In the genomic region with DNA sequence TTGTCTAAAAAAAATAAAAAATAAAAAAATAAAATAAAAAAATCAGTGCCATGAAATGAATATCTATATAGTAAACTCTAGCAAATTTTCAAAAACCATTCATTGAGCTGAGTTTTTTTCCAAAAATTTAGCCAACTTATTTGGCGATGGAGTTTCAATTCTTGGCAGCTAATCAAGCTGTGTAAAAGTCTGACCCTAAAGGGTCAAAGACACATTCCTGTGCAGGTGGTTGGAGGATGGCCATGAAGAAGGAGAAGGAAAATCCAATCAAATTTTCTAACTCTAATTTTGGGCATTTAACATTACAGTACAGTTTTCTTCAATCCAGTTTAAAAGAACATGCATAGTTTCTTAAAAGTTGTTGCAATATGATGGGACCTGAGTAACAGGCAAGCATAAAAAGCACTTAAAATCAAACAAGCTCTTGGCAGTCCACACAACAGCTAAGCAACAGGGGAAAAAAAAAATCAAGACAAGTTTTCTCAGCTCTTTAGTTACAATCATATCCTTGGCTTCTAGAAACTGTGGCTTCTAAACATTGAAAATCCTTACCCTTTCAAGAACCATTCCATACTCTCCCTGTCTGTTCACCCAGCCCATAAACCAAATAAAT, we compare ENCODE assay signal across 19 cellular contexts. TPM values are rescaled to one million over a fixed set of nuclear protein-coding genes. Genes with fewer than 3 reads are reported as not detected.
DNase-seq lines count a peak whose midpoint lies in the region; ATAC-seq and TF ChIP-seq lines count a peak whose summit lies in the region.
"Had no signal": no experiment of that assay in that cellular context is flagged by ENCODE, and none has a peak within 500 bp of the region (broad histone marks: within the 10 kb centered on the region; RNA-seq: fewer than 3 reads in every experiment).

No MANE protein-coding gene starts in this region.

- no peaks in the 10 kb centered on the region for H3K9me3 Mint-ChIP-seq in nephron
- H3K9me3 Mint-ChIP-seq: CD8-positive, alpha-beta memory T cell had no signal

- H3K4me1 Mint-ChIP-seq in nephron = peaks cover 32% of the 10 kb centered on the region

- intact Hi-C loops in left ventricle myocardium superior (cut with micrococcal nuclease) (no loop called here), Right ventricle myocardium superior (cut with DNase I) (no loop called here), uterus (cut with DNase I; ENCODE audit: low total_unique reads) (no loop called here)

- H3K4me3 ChIP-seq in fibroblast of the aortic adventitia (ENCODE audit: low read depth, low read length) (no peak overlapping the region), uterus (no peak overlapping the region)

- H3K27ac Mint-ChIP-seq in nephron = peak overlapping the region in 2 of 3 experiments; percentile 28 to 36

- no peaks in the 10 kb centered on the region for H3K36me3 ChIP-seq in uterus

- no peaks in the 10 kb centered on the region for H3K27me3 ChIP-seq in uterus

- no peak for DNase-seq in left ventricle myocardium superior
- no peak for DNase-seq in Right ventricle myocardium superior
- DNase-seq in fibroblast of the aortic adventitia (ENCODE audit: low read depth) = peak; percentile 59
- DNase-seq in uterus = no peak
- no peak for DNase-seq in amygdala (lab: John Stamatoyannopoulos, UW)
- DNase-seq in activated T-cell treated with anti-CD3 and anti-CD28 coated beads for 4 hours = no peak
- DNase-seq: C1 segment of cervical spinal cord; CD8-positive, alpha-beta memory T cell; DMS53; GDM1; Kasumi-1; NCI-H1694 treated with DMSO at 0.1 percent for 48 hours; NCI-H2081 treated with DMSO at 0.1 percent for 48 hours; NCI-H2171 treated with DMSO at 0.1 percent for 48 hours; NCI-H446; NCI-H526 treated with DMSO at 0.1 percent for 48 hours had no signal

- ATAC-seq in left ventricle myocardium superior (peak; percentile 26), Right ventricle myocardium superior (ENCODE audit: poor library complexity) (no peak), GM18861 (IDR thresholded peaks at IDR 0.05; ENCODE audit: unreplicated experiment) (no peak)

- no peak for TF ChIP-seq POLR2A in uterus (IDR thresholded peaks at IDR 0.05)

- H3K27ac ChIP-seq in uterus = peak overlapping the region; percentile 49
- H3K27ac ChIP-seq: 22Rv1 had no signal

- H3K9me3 ChIP-seq in uterus = no peaks in the 10 kb centered on the region

- no peaks in the 10 kb centered on the region for H3K4me1 ChIP-seq in uterus

- H3K27me3 Mint-ChIP-seq in nephron (ENCODE audit: low read depth) = no peaks in the 10 kb centered on the region

- TF ChIP-seq CTCF in fibroblast of the aortic adventitia (IDR thresholded peaks at IDR 0.05; ENCODE audit: insufficient read depth, low read length) (no peak), nephron (IDR thresholded peaks at IDR 0.05; ENCODE audit: unreplicated experiment in 3 of 3) (no peak), uterus (IDR thresholded peaks at IDR 0.05) (no peak)

- H3K36me3 Mint-ChIP-seq in nephron (ENCODE audit: low read depth) = peaks cover 49% of the 10 kb centered on the region

- no peak overlapping the region for H3K4me3 Mint-ChIP-seq in nephron
- H3K4me3 Mint-ChIP-seq: CD8-positive, alpha-beta memory T cell had no signal

RNA-seq across cellular contexts. Expression of gene ACVR1, which starts 54.5 kb away (rescaled TPM):
- total RNA-seq in left ventricle myocardium superior (26.8 TPM), Right ventricle myocardium superior (28.9 TPM), fibroblast of the aortic adventitia (ENCODE audit: low replicate concordance) (16.2 and 32.9 TPM in 2 replicates), uterus (100 to 1,000 TPM in 1 of 4 donors, 10 to 100 TPM in 3; 30.3 to 398 (median 46.7) TPM)
